Comparison of ENCODE assay signal across 25 cellular contexts in the genomic region with DNA sequence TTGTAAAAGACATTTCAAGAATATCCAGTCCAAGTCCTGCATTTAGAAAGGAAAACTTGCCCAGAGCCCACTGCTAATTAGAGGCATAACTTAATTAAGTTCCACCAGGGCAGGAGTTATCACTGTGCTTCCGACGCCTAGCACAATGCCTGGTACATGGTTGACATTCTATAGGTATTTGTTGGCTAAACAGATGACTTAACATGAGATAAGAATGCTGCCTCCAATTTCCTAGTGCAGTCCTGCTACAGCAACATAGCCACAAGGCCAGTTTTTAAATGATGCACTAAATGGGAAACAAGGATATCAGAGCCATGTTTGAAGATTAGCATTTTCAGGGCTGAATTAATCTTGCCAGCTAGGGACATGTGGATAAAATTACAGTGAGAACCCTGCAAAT.
DNase-seq lines count a peak whose midpoint lies in the region; FAIRE-seq and TF ChIP-seq lines count a peak whose summit lies in the region.
"Had no signal": no experiment of that assay in that cellular context is flagged by ENCODE, and none has a peak within 500 bp of the region (broad histone marks: within the 10 kb centered on the region; RNA-seq: fewer than 3 reads in every experiment).

No MANE protein-coding gene starts in this region.

- FAIRE-seq in GM18507 (lab: Jason Lieb, UNC), result peak; percentile 9
- FAIRE-seq in GM19239 (lab: Jason Lieb, UNC), result no peak
- FAIRE-seq: GM12878, H54 had no signal

- H3K79me1 ChIP-seq in trophoblast cell (ENCODE audit: low read length), result peaks cover 3% of the 10 kb centered on the region

- H2BK12ac ChIP-seq in trophoblast cell (ENCODE audit: low read length), result no peak overlapping the region

- H3K4ac ChIP-seq in trophoblast cell (ENCODE audit: low read depth, low read length), result no peak overlapping the region

- H3K4me2 ChIP-seq in trophoblast cell (ENCODE audit: low read length), result no peak overlapping the region
- H3K4me2 ChIP-seq: KMS-11 had no signal

- no peak overlapping the region for H2AFZ ChIP-seq in trophoblast cell (ENCODE audit: insufficient read depth, low read length, poor library complexity)

- no peaks in the 10 kb centered on the region for H3K36me3 ChIP-seq in trophoblast cell (ENCODE audit: control insufficient read depth in 1 of 2, insufficient read depth in 2 of 2, low read length in 2 of 2)
- no peaks in the 10 kb centered on the region for H3K36me3 ChIP-seq in stomach
- H3K36me3 ChIP-seq: SJCRH30 had no signal

- no peak for DNase-seq in GM18507 (ENCODE audit: extremely low spot score, insufficient read length, low read depth)
- DNase-seq in SK-N-DZ (ENCODE audit: low spot score), result peak; percentile 63
- DNase-seq in iris pigment epithelial cell (ENCODE audit: low read depth), result peak; percentile 46
- peak; percentile 20 to 52 for DNase-seq in trophoblast cell
- DNase-seq in activated gamma-delta T cell (lab: John Stamatoyannopoulos, UW), result no peak
- no peak for DNase-seq in stomach
- DNase-seq in stimulated activated CD4-positive, alpha-beta T cell treated with anti-CD3 and anti-CD28 coated beads, Interleukin-4, amount 100 ng/mL, for 24 hours, result no peak
- DNase-seq in GM19239 (ENCODE audit: insufficient read length, low spot score), result no peak
- DNase-seq: CD8-positive, alpha-beta T cell; GDM1; MM.1S; NCI-H1048; NCI-H1417 treated with DMSO at 0.1 percent for 48 hours; NCI-H1694 treated with DMSO at 0.1 percent for 48 hours; NCI-H2081 treated with DMSO at 0.1 percent for 48 hours; NCI-H2171; NCI-H345; NCI-H510A treated with DMSO at 0.1 percent for 48 hours; SJCRH30; T-helper 1 cell had no signal

- H4K91ac ChIP-seq in trophoblast cell (ENCODE audit: low read depth, low read length), result no peak overlapping the region

- intact Hi-C loops in stomach (cut with DNase I; ENCODE audit: low total_unique reads), result no loop called here

- no peak for TF ChIP-seq CTCF in stomach (IDR thresholded peaks at IDR 0.05)

- H3K18ac ChIP-seq in trophoblast cell (ENCODE audit: low read length), result no peak overlapping the region

- H3K27ac ChIP-seq in trophoblast cell (ENCODE audit: low read depth, low read length) (peak overlapping the region; percentile 8), stomach (no peak overlapping the region)
- H3K27ac ChIP-seq: C4-2B, KMS-11, SJCRH30 had no signal

- H3K27me3 ChIP-seq in trophoblast cell (ENCODE audit: insufficient read depth, low read length) (no peaks in the 10 kb centered on the region), stomach (no peaks in the 10 kb centered on the region)
- H3K27me3 ChIP-seq: SJCRH30 had no signal

- no peak overlapping the region for H4K8ac ChIP-seq in trophoblast cell (ENCODE audit: low read depth, low read length)

- H3K9ac ChIP-seq in trophoblast cell (ENCODE audit: low read length), result no peak overlapping the region
- H3K9ac ChIP-seq: KMS-11 had no signal

- H2BK120ac ChIP-seq in trophoblast cell (ENCODE audit: insufficient read depth, low read length, poor library complexity), result no peak overlapping the region

- H3K79me2 ChIP-seq in trophoblast cell (ENCODE audit: control insufficient read depth, insufficient read depth, low read length, poor library complexity), result no peaks in the 10 kb centered on the region

- no peak overlapping the region for H4K12ac ChIP-seq in trophoblast cell (ENCODE audit: low read depth, low read length)

- peaks cover 0 to 1% of the 10 kb centered on the region in 2 experiments for H3K4me1 ChIP-seq in trophoblast cell (ENCODE audit: control insufficient read depth in 1 of 2, insufficient read depth in 2 of 2, low read length in 2 of 2)
- peaks cover 0 to 12% (median 0%) of the 10 kb centered on the region in 4 donors for H3K4me1 ChIP-seq in stomach
- H3K4me1 ChIP-seq: SJCRH30 had no signal

- no peak overlapping the region for H3K4me3 ChIP-seq in trophoblast cell (ENCODE audit: low read depth, low read length)
- no peak overlapping the region for H3K4me3 ChIP-seq in stomach
- H3K4me3 ChIP-seq: GM12878, SJCRH30 had no signal

- WGBS in trophoblast cell (ENCODE audit: extremely low coverage, insufficient coverage, insufficient read length), result no CpG with 5 or more reads among the region's 2 CpGs
- 31 to 71% (median 54%) methylated on average over 2 of the region's 2 CpGs for WGBS in stomach, 5 donors

- no peak overlapping the region for H2AK5ac ChIP-seq in trophoblast cell (ENCODE audit: low read length)

- TF ChIP-seq EP300 in stomach (IDR thresholded peaks at IDR 0.05), result no peak

- H3K23ac ChIP-seq in trophoblast cell (ENCODE audit: low read length), result no peak overlapping the region

- H3K14ac ChIP-seq in trophoblast cell (ENCODE audit: low read length), result no peak overlapping the region

- TF ChIP-seq POLR2A in stomach (IDR thresholded peaks at IDR 0.05), result no peak

- H3K9me3 ChIP-seq in trophoblast cell (ENCODE audit: insufficient read depth, low read depth, low read length) (no peaks in the 10 kb centered on the region), stomach (no peaks in the 10 kb centered on the region)
- H3K9me3 ChIP-seq: Caco-2 had no signal

- H2BK5ac ChIP-seq in trophoblast cell (ENCODE audit: low read depth, low read length, poor library complexity), result no peak overlapping the region

Comparison
In these comparisons a context has a peak if more than half of its experiments do, and no peak if none do; other contexts are left out.
1. DNase-seq: peak in SK-N-DZ (single experiment), iris pigment epithelial cell (single experiment) and trophoblast cell (2 of 2); none in GM18507 (single experiment), activated gamma-delta T cell (single experiment), stomach (single experiment), stimulated activated CD4-positive, alpha-beta T cell treated with anti-CD3 and anti-CD28 coated beads, Interleukin-4, amount 100 ng/mL, for 24 hours (single experiment) and GM19239 (single experiment).